8 cellular contexts compared by ENCODE assay signal in the genomic region with DNA sequence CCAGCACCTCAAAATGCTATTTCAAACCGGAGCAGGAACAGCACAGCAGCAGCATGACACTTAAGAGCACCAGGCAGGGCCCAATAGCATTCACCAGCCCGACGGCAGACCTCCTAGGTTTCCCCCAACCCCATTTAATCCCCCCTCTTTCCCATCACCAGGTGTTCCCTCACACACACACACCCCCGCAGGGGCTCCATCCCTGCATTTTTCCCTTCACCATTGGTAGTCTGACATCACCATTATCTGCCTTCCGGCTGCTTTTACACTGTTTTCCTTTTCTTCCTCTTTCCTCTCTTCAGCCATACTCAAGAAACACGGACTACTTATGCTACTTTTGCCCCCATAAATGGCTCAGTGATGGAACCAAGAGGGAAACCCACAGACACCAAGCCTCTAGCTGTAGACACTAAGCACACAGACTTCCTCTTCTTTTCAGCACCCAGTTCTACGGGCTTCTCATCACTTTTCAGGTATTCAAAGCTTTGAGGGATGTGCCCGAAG.
DNase-seq lines count a peak whose midpoint lies in the region; ATAC-seq and TF ChIP-seq lines count a peak whose summit lies in the region.

No MANE protein-coding gene starts in this region.

- peak overlapping the region; percentile 87 for H3K4me3 Mint-ChIP-seq in osteocyte (ENCODE audit: unreplicated experiment)

- H3K36me3 ChIP-seq in Peyer's patch (no peaks in the 10 kb centered on the region), esophagus squamous epithelium (no peaks in the 10 kb centered on the region)

- H3K9me3 Mint-ChIP-seq in osteocyte (ENCODE audit: unreplicated experiment): no peaks in the 10 kb centered on the region

- ATAC-seq in GM18861 (IDR thresholded peaks at IDR 0.05; ENCODE audit: unreplicated experiment): peak; percentile 31
- no peak for ATAC-seq in HG03520 (IDR thresholded peaks at IDR 0.05; ENCODE audit: unreplicated experiment)
- ATAC-seq in HG02798 (IDR thresholded peaks at IDR 0.05; ENCODE audit: poor library complexity, unreplicated experiment): no peak

- TF ChIP-seq POLR2A in Peyer's patch (IDR thresholded peaks at IDR 0.05): no peak
- no peak for TF ChIP-seq POLR2A in esophagus squamous epithelium (IDR thresholded peaks at IDR 0.05)

- H3K4me1 Mint-ChIP-seq in osteocyte (ENCODE audit: unreplicated experiment): peaks cover 20% of the 10 kb centered on the region

- H3K27ac ChIP-seq in Peyer's patch (no peak overlapping the region), esophagus squamous epithelium (peak overlapping the region in 3 of 4 donors; percentile 85 to 94 (median 90)), caudate nucleus (ENCODE audit: low read depth, low read length) (no peak overlapping the region)

- intact Hi-C loops in esophagus squamous epithelium (cut with DNase I): no loop called here

- no peaks in the 10 kb centered on the region for H3K36me3 Mint-ChIP-seq in osteocyte (ENCODE audit: unreplicated experiment)

- H3K4me1 ChIP-seq in Peyer's patch (peaks cover 0 to 4% (median 0%) of the 10 kb centered on the region in 4 donors), esophagus squamous epithelium (peaks cover 9 to 45% (median 11%) of the 10 kb centered on the region in 3 donors)

- H3K9me3 ChIP-seq in Peyer's patch (no peaks in the 10 kb centered on the region), esophagus squamous epithelium (no peaks in the 10 kb centered on the region)

- WGBS in esophagus squamous epithelium, 2 donors: 8 to 20% methylated on average over 8 of the region's 8 CpGs

- no peak overlapping the region for H3K27ac Mint-ChIP-seq in osteocyte (ENCODE audit: unreplicated experiment)

- DNase-seq in Peyer's patch (no peak), esophagus squamous epithelium (lab: John Stamatoyannopoulos, UW) (no peak), osteocyte (ENCODE audit: extremely low spot score, unreplicated experiment) (no peak), NCI-H510A treated with DMSO at 0.1 percent for 48 hours (lab: John Stamatoyannopoulos, UW) (no peak), caudate nucleus (lab: John Stamatoyannopoulos, UW) (no peak)

- TF ChIP-seq CTCF in Peyer's patch (IDR thresholded peaks at IDR 0.05) (no peak), esophagus squamous epithelium (IDR thresholded peaks at IDR 0.05) (no peak), osteocyte (IDR thresholded peaks at IDR 0.05) (no peak)

- H3K4me3 ChIP-seq in Peyer's patch (peak overlapping the region; percentile 57 to 83 (median 71)), esophagus squamous epithelium (peak overlapping the region; percentile 75 to 92 (median 86))

- no peaks in the 10 kb centered on the region for H3K27me3 ChIP-seq in Peyer's patch
- H3K27me3 ChIP-seq in esophagus squamous epithelium: no peaks in the 10 kb centered on the region

- peaks cover 2% of the 10 kb centered on the region for H3K27me3 Mint-ChIP-seq in osteocyte (ENCODE audit: unreplicated experiment)

Comparison
In these comparisons a context has a peak if more than half of its experiments do, and no peak if none do; other contexts are left out.
1. H3K27ac ChIP-seq: peak in esophagus squamous epithelium (3 of 4); none in Peyer's patch (0 of 4) and caudate nucleus (single experiment).